4 cellular contexts compared by ENCODE assay signal in the genomic region with DNA sequence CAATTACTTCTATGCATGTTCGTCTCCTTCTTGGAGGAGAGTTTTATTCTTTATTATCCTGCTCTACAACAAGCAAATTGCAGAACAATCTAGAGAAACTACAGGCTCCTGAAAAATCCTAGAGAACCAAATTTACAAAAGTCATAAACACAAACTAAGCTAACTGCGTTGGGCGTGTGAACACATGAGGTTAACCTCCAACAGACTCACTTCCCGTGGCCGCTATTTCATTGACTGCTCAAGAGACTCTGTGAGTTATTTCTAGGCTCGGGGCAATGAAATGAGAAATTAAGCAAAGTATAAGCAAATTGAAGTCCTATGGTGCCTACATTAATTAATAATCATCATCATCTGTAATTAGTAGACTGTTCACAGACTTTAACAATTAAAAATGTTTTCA.
"Had no signal": no experiment of that assay in that cellular context is flagged by ENCODE, and none has a peak within 500 bp of the region (broad histone marks: within the 10 kb centered on the region; RNA-seq: fewer than 3 reads in every experiment).

No MANE protein-coding gene starts in this region.

- ATAC-seq: GM23338 had no signal

- DNase-seq: H9, HCEC 1CT, IMR-90 had no signal

- H3K4me3 ChIP-seq: GM23338 had no signal

- H2AFZ ChIP-seq: GM23338 had no signal

- H3K4me2 ChIP-seq: GM23338 had no signal
